Comparison of ENCODE assay signal across 9 cellular contexts in genomic region chrX:13005671-13006473, GRCh38. TPM values are rescaled to one million over a fixed set of nuclear protein-coding genes. Genes with fewer than 3 reads are reported as not detected.
DNase-seq lines count a peak whose midpoint lies in the region; ATAC-seq and TF ChIP-seq lines count a peak whose summit lies in the region.
"Had no signal": no experiment of that assay in that cellular context is flagged by ENCODE, and none has a peak within 500 bp of the region (broad histone marks: within the 10 kb centered on the region; RNA-seq: fewer than 3 reads in every experiment).

No MANE protein-coding gene starts in this region.

- no peaks in the 10 kb centered on the region for H3K23me2 ChIP-seq in H9 (ENCODE audit: insufficient read length, low read depth, low read length, poor library complexity, severe bottlenecking)

- peaks cover 12 to 14% of the 10 kb centered on the region in 2 experiments for H3K4me1 Mint-ChIP-seq in H9
- H3K4me1 Mint-ChIP-seq in mesothelial cell of epicardium: peaks cover 18% of the 10 kb centered on the region

- TF ChIP-seq CTCF in DND-41 (IDR thresholded peaks at IDR 0.05; ENCODE audit: borderline replicate concordance, extremely low read depth, low read length, poor library complexity, severe bottlenecking) (no peak), ascending aorta (IDR thresholded peaks at IDR 0.05) (no peak), thyroid gland (IDR thresholded peaks at IDR 0.05) (no peak), H9 (conservative IDR thresholded peaks at IDR 0.05) (no peak), mesothelial cell of epicardium (IDR thresholded peaks at IDR 0.05; ENCODE audit: unreplicated experiment) (no peak)

- no peak overlapping the region for H3K27ac Mint-ChIP-seq in H9
- no peak overlapping the region for H3K27ac Mint-ChIP-seq in mesothelial cell of epicardium

- no peak overlapping the region for H2BK20ac ChIP-seq in H9 (ENCODE audit: low read depth, low read length, poor library complexity, severe bottlenecking)

- H3T11ph ChIP-seq in H9 (ENCODE audit: low read length): no peak overlapping the region

- no peak overlapping the region for H2BK120ac ChIP-seq in H9 (ENCODE audit: low read depth, low read length, poor library complexity, severe bottlenecking)

- H3K27ac ChIP-seq in DND-41 (ENCODE audit: low read length): peak overlapping the region; percentile 80
- H3K27ac ChIP-seq in ascending aorta: peak overlapping the region; percentile 50 to 65
- H3K27ac ChIP-seq in thyroid gland: no peak overlapping the region
- no peak overlapping the region for H3K27ac ChIP-seq in H9 (ENCODE audit: insufficient read length, low read depth, low read length)
- H3K27ac ChIP-seq: right lobe of liver had no signal

- H3K56ac ChIP-seq in H9 (ENCODE audit: insufficient read length, low read depth, low read length): no peak overlapping the region

- peaks cover 5% of the 10 kb centered on the region; the same call in 1 of the 2 replicates for H3K79me2 ChIP-seq in DND-41 (ENCODE audit: insufficient read depth, low read length)
- no peaks in the 10 kb centered on the region for H3K79me2 ChIP-seq in H9 (ENCODE audit: insufficient read depth, low read length)

- H3K14ac ChIP-seq in H9 (ENCODE audit: insufficient read depth, low read length): no peak overlapping the region

- H3K4me2 ChIP-seq in DND-41 (ENCODE audit: insufficient read depth, low read length) (peak overlapping the region; percentile 33), H9 (ENCODE audit: insufficient read depth, insufficient read length, low read length) (no peak overlapping the region)

- no peak overlapping the region for H3K4ac ChIP-seq in H9 (ENCODE audit: low read depth, low read length)

- H3K36me3 ChIP-seq in DND-41 (ENCODE audit: insufficient read depth, low read length) (no peaks in the 10 kb centered on the region), ascending aorta (no peaks in the 10 kb centered on the region), thyroid gland (no peaks in the 10 kb centered on the region)
- H3K36me3 ChIP-seq: right lobe of liver had no signal

- intact Hi-C loops in ascending aorta (cut with DNase I) (loop anchor here (5.0 kb wide), 1 partner anchor 71 kb away; no protein-coding TSS in a partner anchor), thyroid gland (cut with DNase I) (no loop called here)

- 37 to 47% methylated on average over 9 of the region's 9 CpGs for WGBS in thyroid gland, 2 donors
- WGBS in H9 (ENCODE audit: extremely low coverage, insufficient read length, low lambda C conversion rate): no CpG with 5 or more reads among the region's 9 CpGs

- no peak for TF ChIP-seq POLR2A in thyroid gland (IDR thresholded peaks at IDR 0.05)

- H3K9ac ChIP-seq in DND-41 (ENCODE audit: low read depth, low read length) (peak overlapping the region; percentile 42), H9 (ENCODE audit: extremely low read depth, insufficient read length, low read length) (no peak overlapping the region)

- H3K79me1 ChIP-seq in H9 (ENCODE audit: insufficient read depth, low read depth, low read length, poor library complexity, severe bottlenecking): no peaks in the 10 kb centered on the region

- H3K27me3 Mint-ChIP-seq in H9 (ENCODE audit: low read depth) (no peaks in the 10 kb centered on the region), mesothelial cell of epicardium (ENCODE audit: low read depth) (no peaks in the 10 kb centered on the region)

- peaks cover 0 to 2% (median 0%) of the 10 kb centered on the region in 3 experiments; a peak in 3 of 7 replicates for H3K36me3 Mint-ChIP-seq in H9 (ENCODE audit: insufficient read depth in 1 of 3, low read depth in 3 of 3)
- no peaks in the 10 kb centered on the region for H3K36me3 Mint-ChIP-seq in mesothelial cell of epicardium

- H3K27me3 ChIP-seq in DND-41 (ENCODE audit: insufficient read depth, low read length, poor library complexity) (no peaks in the 10 kb centered on the region), ascending aorta (no peaks in the 10 kb centered on the region), thyroid gland (no peaks in the 10 kb centered on the region), H9 (ENCODE audit: insufficient read depth, low read length) (no peaks in the 10 kb centered on the region)

- H4K8ac ChIP-seq in H9 (replicated peaks; ENCODE audit: insufficient read length, low read depth, low read length): no peak overlapping the region

- no peaks in the 10 kb centered on the region for H3K9me3 ChIP-seq in DND-41 (ENCODE audit: insufficient read depth, low read length, severe bottlenecking)
- no peaks in the 10 kb centered on the region for H3K9me3 ChIP-seq in ascending aorta
- no peaks in the 10 kb centered on the region for H3K9me3 ChIP-seq in thyroid gland
- no peaks in the 10 kb centered on the region for H3K9me3 ChIP-seq in H9 (ENCODE audit: control insufficient read depth, low read depth, low read length)
- H3K9me3 ChIP-seq: right lobe of liver had no signal

- H2BK15ac ChIP-seq in H9 (ENCODE audit: low read depth, low read length): no peak overlapping the region

- no peak overlapping the region for H3K4me3 ChIP-seq in DND-41 (ENCODE audit: low read depth in 1 of 2, low read length in 2 of 2)
- peak overlapping the region in 1 of 2 donors; percentile 32 for H3K4me3 ChIP-seq in ascending aorta
- no peak overlapping the region for H3K4me3 ChIP-seq in thyroid gland (replicated peaks in 1 of 3)
- H3K4me3 ChIP-seq: right lobe of liver had no signal

- no peak overlapping the region for H3K23ac ChIP-seq in H9 (ENCODE audit: insufficient read length, low read depth, low read length)

- DNase-seq in DND-41 (peak; percentile 45), ascending aorta (ENCODE audit: low spot score in 2 of 2) (no peak), thyroid gland (peak; percentile 22 to 39), H9 (no peak), mesothelial cell of epicardium (ENCODE audit: low spot score in 2 of 2, unreplicated experiment in 2 of 2) (no peak)
- DNase-seq: right lobe of liver had no signal

- H4K5ac ChIP-seq in H9 (ENCODE audit: insufficient read length, low read depth, low read length): no peak overlapping the region

- H4K91ac ChIP-seq in H9 (ENCODE audit: insufficient read length, low read depth, low read length): no peak overlapping the region

- H4K20me1 ChIP-seq in DND-41 (ENCODE audit: insufficient read depth, low read length) (no peaks in the 10 kb centered on the region), H9 (ENCODE audit: control insufficient read depth, insufficient read depth, insufficient read length) (no peaks in the 10 kb centered on the region)

- no peak overlapping the region for H3K18ac ChIP-seq in H9 (ENCODE audit: insufficient read length, low read depth, low read length)

- ATAC-seq in DND-41 (ENCODE audit: insufficient read depth, low read depth) (peak; percentile 74), GM19463 (IDR thresholded peaks at IDR 0.05; ENCODE audit: unreplicated experiment) (peak; percentile 59), HG03565 (IDR thresholded peaks at IDR 0.05; ENCODE audit: unreplicated experiment) (peak; percentile 39), GM21390 (IDR thresholded peaks at IDR 0.05; ENCODE audit: unreplicated experiment) (no peak)

- H3K9me3 Mint-ChIP-seq in H9 (peaks cover 46 to 59% of the 10 kb centered on the region in 2 experiments), mesothelial cell of epicardium (peaks cover 12% of the 10 kb centered on the region)

- H2AFZ ChIP-seq in DND-41 (ENCODE audit: low read depth, low read length) (peak overlapping the region; percentile 17), H9 (ENCODE audit: low read length) (no peak overlapping the region)

- H2AK5ac ChIP-seq in H9 (ENCODE audit: insufficient read length, low read length): no peak overlapping the region

- peaks cover 55% of the 10 kb centered on the region for H3K4me1 ChIP-seq in DND-41 (ENCODE audit: insufficient read depth, low read length)
- H3K4me1 ChIP-seq in ascending aorta: peaks cover 0 to 15% of the 10 kb centered on the region in 2 donors
- peaks cover 3 to 9% of the 10 kb centered on the region in 2 donors for H3K4me1 ChIP-seq in thyroid gland
- H3K4me1 ChIP-seq in H9 (ENCODE audit: insufficient read depth, low read length): peaks cover 3% of the 10 kb centered on the region; the same call in 1 of the 2 replicates

- H2BK5ac ChIP-seq in H9 (ENCODE audit: insufficient read length, low read length): no peak overlapping the region

- H3K4me3 Mint-ChIP-seq in H9 (no peak overlapping the region), mesothelial cell of epicardium (no peak overlapping the region)

- H2BK12ac ChIP-seq in H9 (ENCODE audit: insufficient read length, low read depth, low read length): no peak overlapping the region

RNA-seq across cellular contexts. Expression of gene TMSB4X, which starts 31.0 kb away (rescaled TPM):
- 2,397 TPM for total RNA-seq in ascending aorta
- 1,000 to 10,000 TPM in 3 of 4 donors, 100 to 1,000 TPM in 1; 854 to 2,672 (median 1,302) TPM for total RNA-seq in thyroid gland
- 2,733 and 2,818 TPM in 2 replicates for total RNA-seq in H9 (2021)
- total RNA-seq in mesothelial cell of epicardium: 2,120 to 2,167 TPM (median 2,121 TPM) in 3 replicates

RNA-seq across cellular contexts. Expression of gene FAM9C, which starts 38.5 kb away (rescaled TPM):
- total RNA-seq in ascending aorta (not detected), thyroid gland (under 1 TPM in 1 of 4 donors, not detected in 3; 0.11 TPM), H9 (2021) (0.09 TPM in 1 of 2 replicates, not detected in the other), mesothelial cell of epicardium (0.34 to 0.44 TPM (median 0.38 TPM) in 3 replicates)
- total RNA-seq: right lobe of liver had no signal

Comparison
In these comparisons a context has a peak if more than half of its experiments do, and no peak if none do; other contexts are left out.
1. DNase-seq: peak in DND-41 (single experiment) and thyroid gland (2 of 2); none in ascending aorta (0 of 2), H9 (single experiment) and mesothelial cell of epicardium (0 of 2).
2. H3K27ac ChIP-seq: peak in DND-41 (single experiment) and ascending aorta (2 of 2); none in thyroid gland (0 of 3) and H9 (single experiment).